Comparison of ENCODE assay signal across 8 cellular contexts in genomic region chr9:120714088-120714845, GRCh38. TPM values are rescaled to one million over a fixed set of nuclear protein-coding genes. Genes with fewer than 3 reads are reported as not detected.
DNase-seq lines count a peak whose midpoint lies in the region; ATAC-seq and TF ChIP-seq lines count a peak whose summit lies in the region.

Gene MEGF9, minus strand, starts transcription at chr9:120714470. Its CDS starts 112 bp downstream, at chr9:120714358.

- peaks cover 50% of the 10 kb centered on the region for H3K4me1 ChIP-seq in suprapubic skin

- H3K36me3 Mint-ChIP-seq in activated naive CD4-positive, alpha-beta T cell treated with anti-CD3 and anti-CD28 coated beads, Interleukin-2, amount 50 U/mL, for 24 hours: no peaks in the 10 kb centered on the region

- no peaks in the 10 kb centered on the region for H3K9me3 Mint-ChIP-seq in activated naive CD4-positive, alpha-beta T cell treated with anti-CD3 and anti-CD28 coated beads, Interleukin-2, amount 50 U/mL, for 24 hours

- DNase-seq in NCI-H1048 (lab: John Stamatoyannopoulos, UW) (peak; percentile 85), SK-N-MC (ENCODE audit: low read depth, low spot score) (peak; percentile 60), glomerular endothelial cell (ENCODE audit: extremely low read depth, low read depth, low spot score) (peak; percentile 44), occipital lobe (lab: John Stamatoyannopoulos, UW) (peak; percentile 98), suprapubic skin (ENCODE audit: low spot score in 2 of 2) (peak; percentile 99)

- TF ChIP-seq POLR2A in suprapubic skin (IDR thresholded peaks at IDR 0.05): peak in 1 of 2 donors; percentile 55

- peak within 1 kb of the TSS; percentile 89 for H3K4me3 Mint-ChIP-seq in activated naive CD4-positive, alpha-beta T cell treated with anti-CD3 and anti-CD28 coated beads, Interleukin-2, amount 50 U/mL, for 24 hours

- peaks cover 35% of the 10 kb centered on the region for H3K4me1 Mint-ChIP-seq in activated naive CD4-positive, alpha-beta T cell treated with anti-CD3 and anti-CD28 coated beads, Interleukin-2, amount 50 U/mL, for 24 hours

- no peaks in the 10 kb centered on the region for H3K9me3 ChIP-seq in SK-N-MC (ENCODE audit: low read depth, low read length)
- H3K9me3 ChIP-seq in suprapubic skin: no peaks in the 10 kb centered on the region

- no peak within 1 kb of the TSS for H3K27ac ChIP-seq in SK-N-MC
- H3K27ac ChIP-seq in suprapubic skin: peak within 1 kb of the TSS; percentile 91

- under 1% methylated on average over 31 of the region's 102 CpGs for WGBS in suprapubic skin

- H3K4me3 ChIP-seq in GM08714 (ENCODE audit: low read length) (peak within 1 kb of the TSS; percentile 75), SK-N-MC (peak within 1 kb of the TSS; percentile 79), suprapubic skin (peak within 1 kb of the TSS; percentile 84)

- H3K36me3 ChIP-seq in SK-N-MC (ENCODE audit: insufficient read depth, low read length): no peaks in the 10 kb centered on the region
- H3K36me3 ChIP-seq in suprapubic skin: no peaks in the 10 kb centered on the region

- ATAC-seq in HG02588 (IDR thresholded peaks at IDR 0.05; ENCODE audit: unreplicated experiment): peak; percentile 96

- H3K27me3 ChIP-seq in suprapubic skin: no peaks in the 10 kb centered on the region

- peak within 1 kb of the TSS; percentile 68 for H3K27ac Mint-ChIP-seq in activated naive CD4-positive, alpha-beta T cell treated with anti-CD3 and anti-CD28 coated beads, Interleukin-2, amount 50 U/mL, for 24 hours

- no peaks in the 10 kb centered on the region for H3K27me3 Mint-ChIP-seq in activated naive CD4-positive, alpha-beta T cell treated with anti-CD3 and anti-CD28 coated beads, Interleukin-2, amount 50 U/mL, for 24 hours

- TF ChIP-seq EP300 in suprapubic skin (IDR thresholded peaks at IDR 0.05): no peak

- no peak for TF ChIP-seq CTCF in suprapubic skin (IDR thresholded peaks at IDR 0.05)

- H3K9ac ChIP-seq in SK-N-MC (ENCODE audit: insufficient read length): peak within 1 kb of the TSS; percentile 85

RNA-seq across cellular contexts. Expression of gene MEGF9, which starts in this region (rescaled TPM):
- total RNA-seq in glomerular endothelial cell (9.5 and 14.8 TPM in 2 replicates), occipital lobe (58.8 TPM), suprapubic skin (10 to 100 TPM; 33.6 to 58.1 (median 46.0) TPM)

Comparison
In these comparisons a context has a peak if more than half of its experiments do, and no peak if none do; other contexts are left out.
1. DNase-seq: peak in every context shown above with its lines; median percentile 99 in suprapubic skin; 98 in occipital lobe; 85 in NCI-H1048; 60 in SK-N-MC; 44 in glomerular endothelial cell.